1 cellular context compared by ENCODE assay signal in the genomic region with DNA sequence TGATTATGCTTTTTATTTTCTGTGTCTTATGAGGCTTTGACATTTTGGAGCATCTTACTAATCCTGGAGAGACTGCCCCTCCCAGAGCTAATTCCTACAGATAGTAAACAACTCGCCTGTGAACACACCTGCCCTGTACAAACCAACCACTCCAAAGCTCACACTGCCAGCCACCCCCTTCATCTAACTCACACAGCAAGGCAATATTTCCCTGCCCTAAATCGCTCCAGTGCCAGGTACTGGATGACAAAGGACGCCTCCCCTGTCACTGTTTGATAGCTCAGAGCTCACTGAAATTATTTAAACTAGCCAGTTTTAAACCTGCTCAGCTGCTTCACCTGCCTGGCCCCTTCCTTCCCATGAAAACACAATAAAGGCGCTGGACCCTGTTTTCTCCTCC.
TF ChIP-seq lines count a peak whose summit lies in the region.

No MANE protein-coding gene starts in this region.

TF ChIP-seq in H1, 55 proteins besides CTCF, POLR2A, EP300 and RAD21 (continued from another document):
- TF ChIP-seq, protein P1, sequence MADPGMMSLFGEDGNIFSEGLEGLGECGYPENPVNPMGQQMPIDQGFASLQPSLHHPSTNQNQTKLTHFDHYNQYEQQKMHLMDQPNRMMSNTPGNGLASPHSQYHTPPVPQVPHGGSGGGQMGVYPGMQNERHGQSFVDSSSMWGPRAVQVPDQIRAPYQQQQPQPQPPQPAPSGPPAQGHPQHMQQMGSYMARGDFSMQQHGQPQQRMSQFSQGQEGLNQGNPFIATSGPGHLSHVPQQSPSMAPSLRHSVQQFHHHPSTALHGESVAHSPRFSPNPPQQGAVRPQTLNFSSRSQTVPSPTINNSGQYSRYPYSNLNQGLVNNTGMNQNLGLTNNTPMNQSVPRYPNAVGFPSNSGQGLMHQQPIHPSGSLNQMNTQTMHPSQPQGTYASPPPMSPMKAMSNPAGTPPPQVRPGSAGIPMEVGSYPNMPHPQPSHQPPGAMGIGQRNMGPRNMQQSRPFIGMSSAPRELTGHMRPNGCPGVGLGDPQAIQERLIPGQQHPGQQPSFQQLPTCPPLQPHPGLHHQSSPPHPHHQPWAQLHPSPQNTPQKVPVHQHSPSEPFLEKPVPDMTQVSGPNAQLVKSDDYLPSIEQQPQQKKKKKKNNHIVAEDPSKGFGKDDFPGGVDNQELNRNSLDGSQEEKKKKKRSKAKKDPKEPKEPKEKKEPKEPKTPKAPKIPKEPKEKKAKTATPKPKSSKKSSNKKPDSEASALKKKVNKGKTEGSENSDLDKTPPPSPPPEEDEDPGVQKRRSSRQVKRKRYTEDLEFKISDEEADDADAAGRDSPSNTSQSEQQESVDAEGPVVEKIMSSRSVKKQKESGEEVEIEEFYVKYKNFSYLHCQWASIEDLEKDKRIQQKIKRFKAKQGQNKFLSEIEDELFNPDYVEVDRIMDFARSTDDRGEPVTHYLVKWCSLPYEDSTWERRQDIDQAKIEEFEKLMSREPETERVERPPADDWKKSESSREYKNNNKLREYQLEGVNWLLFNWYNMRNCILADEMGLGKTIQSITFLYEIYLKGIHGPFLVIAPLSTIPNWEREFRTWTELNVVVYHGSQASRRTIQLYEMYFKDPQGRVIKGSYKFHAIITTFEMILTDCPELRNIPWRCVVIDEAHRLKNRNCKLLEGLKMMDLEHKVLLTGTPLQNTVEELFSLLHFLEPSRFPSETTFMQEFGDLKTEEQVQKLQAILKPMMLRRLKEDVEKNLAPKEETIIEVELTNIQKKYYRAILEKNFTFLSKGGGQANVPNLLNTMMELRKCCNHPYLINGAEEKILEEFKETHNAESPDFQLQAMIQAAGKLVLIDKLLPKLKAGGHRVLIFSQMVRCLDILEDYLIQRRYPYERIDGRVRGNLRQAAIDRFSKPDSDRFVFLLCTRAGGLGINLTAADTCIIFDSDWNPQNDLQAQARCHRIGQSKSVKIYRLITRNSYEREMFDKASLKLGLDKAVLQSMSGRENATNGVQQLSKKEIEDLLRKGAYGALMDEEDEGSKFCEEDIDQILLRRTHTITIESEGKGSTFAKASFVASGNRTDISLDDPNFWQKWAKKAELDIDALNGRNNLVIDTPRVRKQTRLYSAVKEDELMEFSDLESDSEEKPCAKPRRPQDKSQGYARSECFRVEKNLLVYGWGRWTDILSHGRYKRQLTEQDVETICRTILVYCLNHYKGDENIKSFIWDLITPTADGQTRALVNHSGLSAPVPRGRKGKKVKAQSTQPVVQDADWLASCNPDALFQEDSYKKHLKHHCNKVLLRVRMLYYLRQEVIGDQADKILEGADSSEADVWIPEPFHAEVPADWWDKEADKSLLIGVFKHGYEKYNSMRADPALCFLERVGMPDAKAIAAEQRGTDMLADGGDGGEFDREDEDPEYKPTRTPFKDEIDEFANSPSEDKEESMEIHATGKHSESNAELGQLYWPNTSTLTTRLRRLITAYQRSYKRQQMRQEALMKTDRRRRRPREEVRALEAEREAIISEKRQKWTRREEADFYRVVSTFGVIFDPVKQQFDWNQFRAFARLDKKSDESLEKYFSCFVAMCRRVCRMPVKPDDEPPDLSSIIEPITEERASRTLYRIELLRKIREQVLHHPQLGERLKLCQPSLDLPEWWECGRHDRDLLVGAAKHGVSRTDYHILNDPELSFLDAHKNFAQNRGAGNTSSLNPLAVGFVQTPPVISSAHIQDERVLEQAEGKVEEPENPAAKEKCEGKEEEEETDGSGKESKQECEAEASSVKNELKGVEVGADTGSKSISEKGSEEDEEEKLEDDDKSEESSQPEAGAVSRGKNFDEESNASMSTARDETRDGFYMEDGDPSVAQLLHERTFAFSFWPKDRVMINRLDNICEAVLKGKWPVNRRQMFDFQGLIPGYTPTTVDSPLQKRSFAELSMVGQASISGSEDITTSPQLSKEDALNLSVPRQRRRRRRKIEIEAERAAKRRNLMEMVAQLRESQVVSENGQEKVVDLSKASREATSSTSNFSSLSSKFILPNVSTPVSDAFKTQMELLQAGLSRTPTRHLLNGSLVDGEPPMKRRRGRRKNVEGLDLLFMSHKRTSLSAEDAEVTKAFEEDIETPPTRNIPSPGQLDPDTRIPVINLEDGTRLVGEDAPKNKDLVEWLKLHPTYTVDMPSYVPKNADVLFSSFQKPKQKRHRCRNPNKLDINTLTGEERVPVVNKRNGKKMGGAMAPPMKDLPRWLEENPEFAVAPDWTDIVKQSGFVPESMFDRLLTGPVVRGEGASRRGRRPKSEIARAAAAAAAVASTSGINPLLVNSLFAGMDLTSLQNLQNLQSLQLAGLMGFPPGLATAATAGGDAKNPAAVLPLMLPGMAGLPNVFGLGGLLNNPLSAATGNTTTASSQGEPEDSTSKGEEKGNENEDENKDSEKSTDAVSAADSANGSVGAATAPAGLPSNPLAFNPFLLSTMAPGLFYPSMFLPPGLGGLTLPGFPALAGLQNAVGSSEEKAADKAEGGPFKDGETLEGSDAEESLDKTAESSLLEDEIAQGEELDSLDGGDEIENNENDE (IDR thresholded peaks at IDR 0.05; ENCODE audit: insufficient replicate concordance, low read length) = no peak
- TF ChIP-seq SRF (IDR thresholded peaks at IDR 0.05; ENCODE audit: low read depth, low read length) = no peak
- no peak for TF ChIP-seq KDM4A (IDR thresholded peaks at IDR 0.05; ENCODE audit: low read depth, low read length, severe bottlenecking)
- no peak for TF ChIP-seq EGR1 (IDR thresholded peaks at IDR 0.05; ENCODE audit: borderline replicate concordance, low read depth, low read length)
- no peak for TF ChIP-seq BACH1 (IDR thresholded peaks at IDR 0.05; ENCODE audit: low read length)
- no peak for TF ChIP-seq JUND (IDR thresholded peaks at IDR 0.05; ENCODE audit: low read length)
- TF ChIP-seq, protein P2, sequence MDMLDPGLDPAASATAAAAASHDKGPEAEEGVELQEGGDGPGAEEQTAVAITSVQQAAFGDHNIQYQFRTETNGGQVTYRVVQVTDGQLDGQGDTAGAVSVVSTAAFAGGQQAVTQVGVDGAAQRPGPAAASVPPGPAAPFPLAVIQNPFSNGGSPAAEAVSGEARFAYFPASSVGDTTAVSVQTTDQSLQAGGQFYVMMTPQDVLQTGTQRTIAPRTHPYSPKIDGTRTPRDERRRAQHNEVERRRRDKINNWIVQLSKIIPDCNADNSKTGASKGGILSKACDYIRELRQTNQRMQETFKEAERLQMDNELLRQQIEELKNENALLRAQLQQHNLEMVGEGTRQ (IDR thresholded peaks at IDR 0.05; ENCODE audit: low read length) = no peak
- no peak for TF ChIP-seq TBP (IDR thresholded peaks at IDR 0.05; ENCODE audit: low read depth, low read length)
- no peak for TF ChIP-seq TEAD4 (IDR thresholded peaks at IDR 0.05; ENCODE audit: low read depth, low read length)
- no peak for TF ChIP-seq RNF2 (IDR thresholded peaks at IDR 0.05; ENCODE audit: borderline replicate concordance, low read depth, low read length, missing control alignments, poor library complexity, severe bottlenecking)
- no peak for TF ChIP-seq HDAC2 (IDR thresholded peaks at IDR 0.05; ENCODE audit: borderline replicate concordance in 1 of 2, low read depth in 2 of 2, low read length in 2 of 2)
- TF ChIP-seq RFX5 (IDR thresholded peaks at IDR 0.05; ENCODE audit: borderline replicate concordance, low read depth, low read length) = no peak
- no peak for TF ChIP-seq BRCA1 (IDR thresholded peaks at IDR 0.05; ENCODE audit: low read depth, low read length)
- TF ChIP-seq CHD1 (IDR thresholded peaks at IDR 0.05; ENCODE audit: low read depth, low read length) = no peak
- no peak for TF ChIP-seq BCL11A (IDR thresholded peaks at IDR 0.05; ENCODE audit: low read depth in 2 of 2, low read length in 2 of 2)
- TF ChIP-seq FOSL1 (IDR thresholded peaks at IDR 0.05; ENCODE audit: insufficient read depth, low read depth, low read length) = no peak
- TF ChIP-seq SIN3A (conservative IDR thresholded peaks at IDR 0.05 in 1 of 2, IDR thresholded peaks at IDR 0.05 in 1 of 2; ENCODE audit: low read depth in 1 of 2, low read length in 2 of 2) = no peak
- no peak for TF ChIP-seq YY1 (IDR thresholded peaks at IDR 0.05; ENCODE audit: low read depth, low read length)
- no peak for TF ChIP-seq ASH2L (IDR thresholded peaks at IDR 0.05; ENCODE audit: low read length)
